Comparison of ENCODE assay signal across 10 cellular contexts in genomic region chr17:52283872-52284271, GRCh38.
"Had no signal": no experiment of that assay in that cellular context is flagged by ENCODE, and none has a peak within 500 bp of the region (broad histone marks: within the 10 kb centered on the region; RNA-seq: fewer than 3 reads in every experiment).

No MANE protein-coding gene starts in this region.

- ATAC-seq: GM23338, HCT116 had no signal

- H3K4me1 Mint-ChIP-seq: H9 had no signal

- FAIRE-seq: H1, H54 had no signal

- H3K4me3 Mint-ChIP-seq: GM23338, H9, HFFc6 had no signal

- DNase-seq: GM23248, GOT3, H7, H9, HCEC 1CT, HFFc6 had no signal

- H3K27ac Mint-ChIP-seq: GM23338, H9, HFFc6 had no signal
